Comparison of ENCODE assay signal across 7 cellular contexts in genomic region chr17:39164675-39165143, GRCh38. TPM values are rescaled to one million over a fixed set of nuclear protein-coding genes. Genes with fewer than 3 reads are reported as not detected.
DNase-seq lines count a peak whose midpoint lies in the region; ATAC-seq, FAIRE-seq and TF ChIP-seq lines count a peak whose summit lies in the region.

No MANE protein-coding gene starts in this region.

- peak; percentile 89 for TF ChIP-seq CTCF in epithelial cell of proximal tubule (conservative IDR thresholded peaks at IDR 0.05; ENCODE audit: low read depth, low read length)
- TF ChIP-seq CTCF in mucosa of descending colon (IDR thresholded peaks at IDR 0.05), result peak; percentile 55

- no peak overlapping the region for H3K4me3 ChIP-seq in NT2/D1 (ENCODE audit: insufficient read length, low read depth)
- peak overlapping the region; percentile 51 for H3K4me3 ChIP-seq in epithelial cell of proximal tubule (ENCODE audit: low read depth, low read length)
- peak overlapping the region; percentile 6 for H3K4me3 ChIP-seq in mucosa of descending colon

- no peaks in the 10 kb centered on the region for H3K27me3 ChIP-seq in NT2/D1 (ENCODE audit: insufficient read depth, insufficient read length)

- peak; percentile 65 for FAIRE-seq in GM12892 (lab: Jason Lieb, UNC)

- TF ChIP-seq POLR2A in GM12892 (IDR thresholded peaks at IDR 0.05; ENCODE audit: low read depth, low read length), result no peak

- peaks cover 23% of the 10 kb centered on the region for H3K4me1 ChIP-seq in NT2/D1 (ENCODE audit: insufficient read depth, insufficient read length)
- peaks cover 7% of the 10 kb centered on the region for H3K4me1 ChIP-seq in mucosa of descending colon (ENCODE audit: low read depth)

- peak; percentile 77 for ATAC-seq in HG03196 (IDR thresholded peaks at IDR 0.05; ENCODE audit: unreplicated experiment)
- peak; percentile 89 for ATAC-seq in mucosa of descending colon

- H3K36me3 ChIP-seq in NT2/D1 (ENCODE audit: insufficient read depth, insufficient read length, low read length) (no peaks in the 10 kb centered on the region), mucosa of descending colon (ENCODE audit: low read depth) (no peaks in the 10 kb centered on the region)

- DNase-seq in GM12892 (ENCODE audit: insufficient read length) (peak; percentile 96), NT2/D1 (ENCODE audit: low read depth, low spot score) (no peak), epithelial cell of proximal tubule (ENCODE audit: low read depth) (peak; percentile 25), mucosa of descending colon (peak; percentile 85)
- peak; percentile 75 for DNase-seq in activated CD8-positive, alpha-beta memory T cell treated with anti-CD3 and anti-CD28 coated beads, Interleukin-2, amount 50 U/mL, for 4 hours
- DNase-seq in stimulated activated CD8-positive, alpha-beta memory T cell treated with anti-CD3 and anti-CD28 coated beads, Interleukin-2, amount 100 ng/mL, for 1 hour (ENCODE audit: low read depth in 2 of 2), result peak; percentile 42 to 55

- H3K9me3 ChIP-seq in NT2/D1 (ENCODE audit: insufficient read depth, low read length) (no peaks in the 10 kb centered on the region), mucosa of descending colon (no peaks in the 10 kb centered on the region)

- intact Hi-C loops in mucosa of descending colon (cut with DNase I, micrococcal nuclease), result no loop called here

- peak overlapping the region; percentile 66 for H3K9ac ChIP-seq in NT2/D1 (ENCODE audit: insufficient read length, low read depth)

RNA-seq across cellular contexts. Expression of gene ARL5C, which starts 1.3 kb away (rescaled TPM):
- polyA plus RNA-seq in GM12892 (2012; ENCODE audit: missing spikeins), result not detected
- total RNA-seq in epithelial cell of proximal tubule (not detected in 2 replicates), mucosa of descending colon (not detected)

RNA-seq across cellular contexts. Expression of gene PLXDC1, which starts 13.3 kb away (rescaled TPM):
- not detected for polyA plus RNA-seq in GM12892 (2012; ENCODE audit: missing spikeins)
- total RNA-seq in epithelial cell of proximal tubule (not detected in 2 replicates), mucosa of descending colon (10 to 100 TPM in 1 of 3 donors, 1 to 10 TPM in 2; 2.4 to 10.9 (median 5.6) TPM)

RNA-seq across cellular contexts. Expression of gene CACNB1, which starts 32.8 kb away (rescaled TPM):
- 4.6 TPM for polyA plus RNA-seq in GM12892 (2012; ENCODE audit: missing spikeins)
- total RNA-seq in epithelial cell of proximal tubule, result 2.4 and 5.9 TPM in 2 replicates
- total RNA-seq in mucosa of descending colon, result 10 to 100 TPM; 16.8 to 24.3 (median 20.1) TPM

RNA-seq across cellular contexts. Expression of gene RPL19, which starts 35.4 kb away (rescaled TPM):
- polyA plus RNA-seq in GM12892 (2012; ENCODE audit: missing spikeins), result 5,032 TPM
- total RNA-seq in epithelial cell of proximal tubule, result 2,234 and 2,474 TPM in 2 replicates
- total RNA-seq in mucosa of descending colon, result 1,000 to 10,000 TPM; 1,315 to 1,492 (median 1,411) TPM
